10 cellular contexts compared by ENCODE assay signal in the genomic region with DNA sequence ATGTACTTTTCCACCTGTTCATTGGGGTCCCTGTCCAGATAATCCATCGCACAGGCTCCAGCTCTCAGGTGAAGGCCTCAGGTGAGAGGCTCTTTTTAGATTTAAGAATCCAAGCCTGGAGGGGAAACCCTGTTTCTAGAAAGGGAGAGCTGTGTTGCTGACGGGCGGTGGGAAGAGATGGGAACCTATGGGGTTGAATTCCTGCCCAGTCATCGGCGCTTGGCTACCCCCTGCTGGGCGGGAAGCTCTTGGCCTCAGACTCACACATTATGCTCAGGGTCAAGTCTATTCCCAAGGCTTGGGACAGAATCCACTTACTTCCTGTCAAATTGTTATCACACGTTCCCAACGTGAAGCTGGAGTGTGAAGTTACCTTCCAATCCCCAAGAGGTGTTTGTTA.
DNase-seq lines count a peak whose midpoint lies in the region; ATAC-seq and TF ChIP-seq lines count a peak whose summit lies in the region.
"Had no signal": no experiment of that assay in that cellular context is flagged by ENCODE, and none has a peak within 500 bp of the region (broad histone marks: within the 10 kb centered on the region; RNA-seq: fewer than 3 reads in every experiment).

No MANE protein-coding gene starts in this region.

- no peaks in the 10 kb centered on the region for H3K36me3 ChIP-seq in osteoblast (ENCODE audit: insufficient read depth, low read length)
- H3K36me3 ChIP-seq: neutrophil had no signal

- H3K36me3 Mint-ChIP-seq in activated naive CD4-positive, alpha-beta T cell treated with anti-CD3 and anti-CD28 coated beads, Interleukin-2, amount 10 ng/mL, durations not matched to agents 7 days and 5 days = no peaks in the 10 kb centered on the region
- no peaks in the 10 kb centered on the region for H3K36me3 Mint-ChIP-seq in activated naive CD8-positive, alpha-beta T cell treated with anti-CD3 and anti-CD28 coated beads, Interleukin-2, amount 50 U/mL, for 24 hours (ENCODE audit: low read depth)

- H3K9me3 ChIP-seq in osteoblast (ENCODE audit: low read depth, low read length) = no peaks in the 10 kb centered on the region
- H3K9me3 ChIP-seq: neutrophil had no signal

- H4K20me1 ChIP-seq in osteoblast (ENCODE audit: insufficient read depth, low read length) = no peaks in the 10 kb centered on the region

- H3K4me3 Mint-ChIP-seq in activated naive CD4-positive, alpha-beta T cell treated with anti-CD3 and anti-CD28 coated beads, Interleukin-2, amount 10 ng/mL, durations not matched to agents 7 days and 5 days = no peak overlapping the region
- H3K4me3 Mint-ChIP-seq in activated naive CD8-positive, alpha-beta T cell treated with anti-CD3 and anti-CD28 coated beads, Interleukin-2, amount 50 U/mL, for 24 hours = no peak overlapping the region

- CTCF ChIA-PET in activated naive CD4-positive, alpha-beta T cell treated with anti-CD3 and anti-CD28 coated beads, Interleukin-2, amount 10 ng/mL, durations not matched to agents 7 days and 5 days (lab: Charles Lee) = no interaction called here

- H3K4me1 ChIP-seq in osteoblast (ENCODE audit: insufficient read depth, low read length) = no peaks in the 10 kb centered on the region

- no peak for ATAC-seq in activated naive CD8-positive, alpha-beta T cell treated with anti-CD3 and anti-CD28 coated beads, Interleukin-2, amount 50 U/mL, for 24 hours
- ATAC-seq in GM18867 (IDR thresholded peaks at IDR 0.05; ENCODE audit: unreplicated experiment) (no peak), HG02870 (IDR thresholded peaks at IDR 0.05; ENCODE audit: unreplicated experiment) (no peak)

- H3K27me3 ChIP-seq in osteoblast (ENCODE audit: insufficient read depth, low read length) = no peaks in the 10 kb centered on the region

- TF ChIP-seq CTCF in GM12872 (IDR thresholded peaks at IDR 0.05; ENCODE audit: insufficient read depth, low read depth, low read length) (peak; percentile 50), osteoblast (IDR thresholded peaks at IDR 0.05; ENCODE audit: extremely low read depth, low read depth, low read length) (peak; percentile 44)

- H3K27me3 Mint-ChIP-seq in activated naive CD4-positive, alpha-beta T cell treated with anti-CD3 and anti-CD28 coated beads, Interleukin-2, amount 10 ng/mL, durations not matched to agents 7 days and 5 days = no peaks in the 10 kb centered on the region
- peaks cover 5% of the 10 kb centered on the region for H3K27me3 Mint-ChIP-seq in activated naive CD8-positive, alpha-beta T cell treated with anti-CD3 and anti-CD28 coated beads, Interleukin-2, amount 50 U/mL, for 24 hours

- H2AFZ ChIP-seq in osteoblast (ENCODE audit: low read length) = no peak overlapping the region

- no peaks in the 10 kb centered on the region for H3K79me2 ChIP-seq in osteoblast (ENCODE audit: insufficient read depth, low read length)

- H3K4me1 Mint-ChIP-seq in activated naive CD4-positive, alpha-beta T cell treated with anti-CD3 and anti-CD28 coated beads, Interleukin-2, amount 10 ng/mL, durations not matched to agents 7 days and 5 days = no peaks in the 10 kb centered on the region
- no peaks in the 10 kb centered on the region for H3K4me1 Mint-ChIP-seq in activated naive CD8-positive, alpha-beta T cell treated with anti-CD3 and anti-CD28 coated beads, Interleukin-2, amount 50 U/mL, for 24 hours

- DNase-seq in NCI-H524 (lab: John Stamatoyannopoulos, UW) = peak; percentile 24 to 77
- peak; percentile 45 for DNase-seq in epidermal melanocyte (ENCODE audit: insufficient read length, low spot score)
- DNase-seq in osteoblast (ENCODE audit: insufficient read length, low spot score, missing footprints) = peak; percentile 19
- DNase-seq in activated naive CD4-positive, alpha-beta T cell treated with anti-CD3 and anti-CD28 coated beads, Interleukin-2, amount 10 ng/mL, durations not matched to agents 7 days and 5 days = no peak
- DNase-seq in activated naive CD8-positive, alpha-beta T cell treated with anti-CD3 and anti-CD28 coated beads, Interleukin-2, amount 50 U/mL, for 24 hours = no peak

- no peak overlapping the region for H3K27ac Mint-ChIP-seq in activated naive CD4-positive, alpha-beta T cell treated with anti-CD3 and anti-CD28 coated beads, Interleukin-2, amount 10 ng/mL, durations not matched to agents 7 days and 5 days
- H3K27ac Mint-ChIP-seq in activated naive CD8-positive, alpha-beta T cell treated with anti-CD3 and anti-CD28 coated beads, Interleukin-2, amount 50 U/mL, for 24 hours = no peak overlapping the region

- H3K4me3 ChIP-seq in osteoblast (ENCODE audit: insufficient read depth, low read length) = no peak overlapping the region

- no peak overlapping the region for H3K27ac ChIP-seq in osteoblast (ENCODE audit: low read depth, low read length)
- H3K27ac ChIP-seq: KMS-11, neutrophil had no signal

- H3K4me2 ChIP-seq in osteoblast (ENCODE audit: insufficient read depth, low read length) = no peak overlapping the region
- H3K4me2 ChIP-seq: KMS-11 had no signal

- peaks cover 2% of the 10 kb centered on the region for H3K9me3 Mint-ChIP-seq in activated naive CD4-positive, alpha-beta T cell treated with anti-CD3 and anti-CD28 coated beads, Interleukin-2, amount 10 ng/mL, durations not matched to agents 7 days and 5 days
- peaks cover 3% of the 10 kb centered on the region for H3K9me3 Mint-ChIP-seq in activated naive CD8-positive, alpha-beta T cell treated with anti-CD3 and anti-CD28 coated beads, Interleukin-2, amount 50 U/mL, for 24 hours

Comparison
In these comparisons a context has a peak if more than half of its experiments do, and no peak if none do; other contexts are left out.
1. DNase-seq: peak in NCI-H524 (2 of 2), epidermal melanocyte (single experiment) and osteoblast (single experiment); none in activated naive CD4-positive, alpha-beta T cell treated with anti-CD3 and anti-CD28 coated beads, Interleukin-2, amount 10 ng/mL, durations not matched to agents 7 days and 5 days (single experiment) and activated naive CD8-positive, alpha-beta T cell treated with anti-CD3 and anti-CD28 coated beads, Interleukin-2, amount 50 U/mL, for 24 hours (single experiment).